ENCODE assay signal across 36 cellular contexts in genomic region chr3:10622456-10622855, GRCh38.
"Had no signal": no experiment of that assay in that cellular context is flagged by ENCODE, and none has a peak within 500 bp of the region (broad histone marks: within the 10 kb centered on the region; RNA-seq: fewer than 3 reads in every experiment).

No MANE protein-coding gene starts in this region.

- DNase-seq: activated CD4-positive, alpha-beta memory T cell treated with anti-CD3 and anti-CD28 coated beads for 36 hours; activated CD4-positive, alpha-beta T cell treated with anti-CD3 and anti-CD28 coated beads for 36 hours; activated CD4-positive, alpha-beta T cell treated with anti-CD3 and anti-CD28 coated beads, Interleukin-2, amount 10 ng/mL, durations not matched to agents 24 days and 14 days; activated CD4-positive, CD25-positive, alpha-beta regulatory T cell; activated CD4-positive, CD25-positive, alpha-beta regulatory T cell treated with anti-CD3 and anti-CD28 coated beads, Interleukin-2, amount 50 U/mL, for 72 hours; activated CD8-positive, alpha-beta memory T cell treated with anti-CD3 and anti-CD28 coated beads, Interleukin-2, amount 10 ng/mL, durations not matched to agents 7 days and 5 days; activated CD8-positive, alpha-beta memory T cell treated with anti-CD3 and anti-CD28 coated beads, Interleukin-2, amount 50 U/mL, for 48 hours; activated CD8-positive, alpha-beta T cell treated with anti-CD3 and anti-CD28 coated beads, Interleukin-2, amount 10 ng/mL, durations not matched to agents 7 days and 5 days; activated naive CD4-positive, alpha-beta T cell treated with anti-CD3 and anti-CD28 coated beads for 36 hours; activated naive CD8-positive, alpha-beta T cell treated with anti-CD3 and anti-CD28 coated beads for 36 hours; activated naive CD8-positive, alpha-beta T cell treated with anti-CD3 and anti-CD28 coated beads, Interleukin-2, amount 50 U/mL, for 24 hours; activated T-cell treated with anti-CD3 and anti-CD28 coated beads for 4 hours; activated T-cell treated with anti-CD3 and anti-CD28 coated beads, Interleukin-2, amount 50 U/mL, for 24 hours; activated T-cell treated with anti-CD3 and anti-CD28 coated beads, Interleukin-2, amount 50 U/mL, for 72 hours; adrenal gland; amygdala; aorta; body of pancreas; central memory CD4-positive, alpha-beta T cell; cerebellar nuclear complex; colonic mucosa; dorsolateral prefrontal cortex; effector memory CD4-positive, alpha-beta T cell; endodermal cell; erythroblast; foreskin keratinocyte; gastrocnemius medialis; glutamatergic neuron; T-helper 1 cell; T-helper 17 cell; T1000 had no signal

- H3K27ac ChIP-seq: adrenal gland, body of pancreas, cardiac muscle cell, colonic mucosa, dorsolateral prefrontal cortex, esophagus muscularis mucosa, foreskin keratinocyte, gastrocnemius medialis had no signal

- H3K36me3 Mint-ChIP-seq: activated CD4-positive, alpha-beta memory T cell treated with anti-CD3 and anti-CD28 coated beads for 36 hours; activated CD8-positive, alpha-beta memory T cell treated with anti-CD3 and anti-CD28 coated beads, Interleukin-2, amount 10 ng/mL, durations not matched to agents 7 days and 5 days; activated naive CD4-positive, alpha-beta T cell treated with anti-CD3 and anti-CD28 coated beads, Interleukin-2, amount 50 U/mL, for 24 hours; activated naive CD8-positive, alpha-beta T cell treated with anti-CD3 and anti-CD28 coated beads for 36 hours had no signal

- H3K27me3 ChIP-seq: adrenal gland, body of pancreas, colonic mucosa, gastrocnemius medialis had no signal

- ATAC-seq: activated CD4-positive, alpha-beta T cell treated with anti-CD3 and anti-CD28 coated beads for 36 hours; activated CD8-positive, alpha-beta memory T cell treated with anti-CD3 and anti-CD28 coated beads, Interleukin-2, amount 10 ng/mL, durations not matched to agents 7 days and 5 days; activated CD8-positive, alpha-beta T cell treated with anti-CD3 and anti-CD28 coated beads, Interleukin-2, amount 10 ng/mL, durations not matched to agents 7 days and 5 days; activated naive CD8-positive, alpha-beta T cell treated with anti-CD3 and anti-CD28 coated beads, Interleukin-2, amount 50 U/mL, for 24 hours; activated T-cell treated with anti-CD3 and anti-CD28 coated beads, Interleukin-2, amount 50 U/mL, for 72 hours; body of pancreas; foreskin keratinocyte; gastrocnemius medialis; T-helper 17 cell had no signal

- H3K36me3 ChIP-seq: adrenal gland, cardiac muscle cell, colonic mucosa, esophagus muscularis mucosa, gastrocnemius medialis had no signal

- H3K4me3 ChIP-seq: adrenal gland, body of pancreas, cardiac muscle cell, colonic mucosa, dorsolateral prefrontal cortex, esophagus muscularis mucosa, gastrocnemius medialis had no signal

- H3K27ac Mint-ChIP-seq: activated CD4-positive, alpha-beta memory T cell treated with anti-CD3 and anti-CD28 coated beads for 36 hours; activated CD4-positive, alpha-beta T cell treated with anti-CD3 and anti-CD28 coated beads for 36 hours; activated CD4-positive, alpha-beta T cell treated with anti-CD3 and anti-CD28 coated beads, Interleukin-2, amount 10 ng/mL, durations not matched to agents 24 days and 14 days; activated CD8-positive, alpha-beta memory T cell treated with anti-CD3 and anti-CD28 coated beads, Interleukin-2, amount 10 ng/mL, durations not matched to agents 7 days and 5 days; activated CD8-positive, alpha-beta T cell treated with anti-CD3 and anti-CD28 coated beads, Interleukin-2, amount 10 ng/mL, durations not matched to agents 7 days and 5 days; activated naive CD4-positive, alpha-beta T cell treated with anti-CD3 and anti-CD28 coated beads for 36 hours; activated naive CD4-positive, alpha-beta T cell treated with anti-CD3 and anti-CD28 coated beads, Interleukin-2, amount 50 U/mL, for 24 hours; activated naive CD8-positive, alpha-beta T cell treated with anti-CD3 and anti-CD28 coated beads for 36 hours; activated naive CD8-positive, alpha-beta T cell treated with anti-CD3 and anti-CD28 coated beads, Interleukin-2, amount 50 U/mL, for 24 hours; activated T-cell treated with anti-CD3 and anti-CD28 coated beads, Interleukin-2, amount 50 U/mL, for 24 hours; activated T-cell treated with anti-CD3 and anti-CD28 coated beads, Interleukin-2, amount 50 U/mL, for 72 hours; dendritic cell treated with granulocyte-macrophage colony-stimulating factor and Interleukin-4, amounts not matched to agents 40 ng/mL and 50 ng/mL, for 4 days; endodermal cell; T-helper 17 cell; T-helper 2 cell treated with Interferon-gamma antibody and Interleukin-4, amounts not matched to agents 5 μg/mL and 100 μg/mL, for 36 hours had no signal

- H3K27me3 Mint-ChIP-seq: activated CD4-positive, alpha-beta T cell treated with anti-CD3 and anti-CD28 coated beads, Interleukin-2, amount 10 ng/mL, durations not matched to agents 24 days and 14 days had no signal

- H3K9me3 Mint-ChIP-seq: activated CD4-positive, alpha-beta memory T cell treated with anti-CD3 and anti-CD28 coated beads for 36 hours; activated CD4-positive, alpha-beta T cell treated with anti-CD3 and anti-CD28 coated beads, Interleukin-2, amount 10 ng/mL, durations not matched to agents 24 days and 14 days; activated naive CD4-positive, alpha-beta T cell treated with anti-CD3 and anti-CD28 coated beads for 36 hours; activated naive CD4-positive, alpha-beta T cell treated with anti-CD3 and anti-CD28 coated beads, Interleukin-2, amount 50 U/mL, for 24 hours; activated naive CD8-positive, alpha-beta T cell treated with anti-CD3 and anti-CD28 coated beads for 36 hours; activated naive CD8-positive, alpha-beta T cell treated with anti-CD3 and anti-CD28 coated beads, Interleukin-2, amount 50 U/mL, for 24 hours; activated T-cell treated with anti-CD3 and anti-CD28 coated beads, Interleukin-2, amount 50 U/mL, for 24 hours; activated T-cell treated with anti-CD3 and anti-CD28 coated beads, Interleukin-2, amount 50 U/mL, for 72 hours; dendritic cell treated with granulocyte-macrophage colony-stimulating factor and Interleukin-4, amounts not matched to agents 40 ng/mL and 50 ng/mL, for 4 days; endodermal cell; T-helper 2 cell treated with Interferon-gamma antibody and Interleukin-4, amounts not matched to agents 5 μg/mL and 100 μg/mL, for 36 hours had no signal

- H3K9me3 ChIP-seq: adrenal gland, body of pancreas, colonic mucosa, esophagus muscularis mucosa, gastrocnemius medialis had no signal

- H3K4me3 Mint-ChIP-seq: activated CD4-positive, alpha-beta memory T cell treated with anti-CD3 and anti-CD28 coated beads for 36 hours; activated CD4-positive, alpha-beta T cell treated with anti-CD3 and anti-CD28 coated beads for 36 hours; activated CD4-positive, alpha-beta T cell treated with anti-CD3 and anti-CD28 coated beads, Interleukin-2, amount 10 ng/mL, durations not matched to agents 24 days and 14 days; activated CD8-positive, alpha-beta memory T cell treated with anti-CD3 and anti-CD28 coated beads, Interleukin-2, amount 10 ng/mL, durations not matched to agents 7 days and 5 days; activated CD8-positive, alpha-beta T cell treated with anti-CD3 and anti-CD28 coated beads, Interleukin-2, amount 10 ng/mL, durations not matched to agents 7 days and 5 days; activated naive CD4-positive, alpha-beta T cell treated with anti-CD3 and anti-CD28 coated beads for 36 hours; activated naive CD4-positive, alpha-beta T cell treated with anti-CD3 and anti-CD28 coated beads, Interleukin-2, amount 50 U/mL, for 24 hours; activated naive CD8-positive, alpha-beta T cell treated with anti-CD3 and anti-CD28 coated beads for 36 hours; activated naive CD8-positive, alpha-beta T cell treated with anti-CD3 and anti-CD28 coated beads, Interleukin-2, amount 50 U/mL, for 24 hours; activated T-cell treated with anti-CD3 and anti-CD28 coated beads, Interleukin-2, amount 50 U/mL, for 24 hours; activated T-cell treated with anti-CD3 and anti-CD28 coated beads, Interleukin-2, amount 50 U/mL, for 72 hours; dendritic cell treated with granulocyte-macrophage colony-stimulating factor and Interleukin-4, amounts not matched to agents 40 ng/mL and 50 ng/mL, for 4 days; endodermal cell; T-helper 17 cell; T-helper 2 cell treated with Interferon-gamma antibody and Interleukin-4, amounts not matched to agents 5 μg/mL and 100 μg/mL, for 36 hours had no signal

- H3K4me1 Mint-ChIP-seq: activated CD4-positive, alpha-beta T cell treated with anti-CD3 and anti-CD28 coated beads for 36 hours; activated CD4-positive, alpha-beta T cell treated with anti-CD3 and anti-CD28 coated beads, Interleukin-2, amount 10 ng/mL, durations not matched to agents 24 days and 14 days; activated CD8-positive, alpha-beta memory T cell treated with anti-CD3 and anti-CD28 coated beads, Interleukin-2, amount 10 ng/mL, durations not matched to agents 7 days and 5 days; activated naive CD4-positive, alpha-beta T cell treated with anti-CD3 and anti-CD28 coated beads, Interleukin-2, amount 50 U/mL, for 24 hours; activated naive CD8-positive, alpha-beta T cell treated with anti-CD3 and anti-CD28 coated beads for 36 hours; activated naive CD8-positive, alpha-beta T cell treated with anti-CD3 and anti-CD28 coated beads, Interleukin-2, amount 50 U/mL, for 24 hours; endodermal cell had no signal

- H3K4me1 ChIP-seq: adrenal gland, body of pancreas, colonic mucosa, esophagus muscularis mucosa, foreskin keratinocyte, gastrocnemius medialis had no signal
